In the genomic region with DNA sequence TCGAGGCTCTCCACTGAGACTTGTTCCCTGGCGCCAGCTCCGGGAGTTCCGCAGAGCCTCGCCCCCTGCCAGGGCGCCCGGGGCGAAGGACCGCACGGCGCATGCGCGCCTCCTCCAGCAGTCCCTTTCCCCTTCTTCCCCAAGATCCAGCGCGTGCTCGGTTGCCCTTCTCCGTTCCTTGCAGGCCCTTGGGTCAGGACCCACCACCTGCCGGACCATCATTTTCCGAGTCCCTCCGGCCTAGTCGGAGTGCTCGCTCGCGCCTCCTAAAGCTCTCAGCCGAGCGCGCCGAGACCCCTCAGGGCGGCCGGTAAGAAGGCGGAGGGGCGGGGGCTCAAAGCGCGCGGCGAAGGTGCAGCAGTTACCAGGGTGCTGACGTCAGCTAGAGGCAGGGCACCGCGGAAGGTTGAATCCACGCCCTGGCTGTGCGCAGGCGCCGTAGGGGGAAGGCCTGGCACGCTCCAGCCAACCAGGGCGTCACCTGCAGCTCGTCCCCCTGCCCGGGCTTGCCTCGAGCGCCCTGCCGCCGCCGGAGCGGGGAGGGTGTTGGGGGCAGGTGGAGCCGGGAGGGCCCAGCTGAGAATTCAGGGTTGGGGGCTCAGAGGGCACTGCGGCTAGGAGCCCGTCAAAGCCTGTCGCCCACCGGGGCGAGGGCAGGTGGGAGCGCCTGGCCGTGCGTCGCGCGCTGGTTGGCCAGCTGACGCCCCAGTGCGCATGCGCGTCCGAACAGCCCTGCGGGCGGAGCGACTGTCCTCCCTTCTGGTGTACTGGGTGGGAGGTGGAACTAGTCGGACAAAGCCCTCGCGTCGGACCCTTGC, we compare ENCODE assay signal across 1 cellular context.
TF ChIP-seq lines count a peak whose summit lies in the region.

A gene with protein sequence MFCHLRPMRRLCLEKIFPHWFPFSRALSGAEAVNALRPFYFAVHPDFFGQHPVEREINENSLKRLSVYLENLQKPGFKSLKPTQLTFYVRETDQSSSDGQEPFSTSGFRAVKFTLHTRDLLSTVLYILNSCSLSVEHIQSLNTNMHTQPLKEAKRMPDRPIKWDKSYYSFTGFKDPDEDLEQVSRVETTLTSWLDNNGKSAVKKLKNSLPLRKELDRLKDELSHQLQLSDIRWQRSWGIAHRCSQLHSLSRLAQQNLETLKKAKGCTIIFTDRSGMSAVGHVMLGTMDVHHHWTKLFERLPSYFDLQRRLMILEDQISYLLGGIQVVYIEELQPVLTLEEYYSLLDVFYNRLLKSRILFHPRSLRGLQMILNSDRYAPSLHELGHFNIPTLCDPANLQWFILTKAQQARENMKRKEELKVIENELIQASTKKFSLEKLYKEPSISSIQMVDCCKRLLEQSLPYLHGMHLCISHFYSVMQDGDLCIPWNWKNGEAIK (plus strand): TSS at position 757 of the 818 bp plus-strand sequence. CDS start 16,017 bp downstream, outside the sequence.

TF ChIP-seq in K562, 482 proteins besides CTCF, POLR2A, EP300 and RAD21 (continued from another document and continues in another):
- TF ChIP-seq, protein P1, sequence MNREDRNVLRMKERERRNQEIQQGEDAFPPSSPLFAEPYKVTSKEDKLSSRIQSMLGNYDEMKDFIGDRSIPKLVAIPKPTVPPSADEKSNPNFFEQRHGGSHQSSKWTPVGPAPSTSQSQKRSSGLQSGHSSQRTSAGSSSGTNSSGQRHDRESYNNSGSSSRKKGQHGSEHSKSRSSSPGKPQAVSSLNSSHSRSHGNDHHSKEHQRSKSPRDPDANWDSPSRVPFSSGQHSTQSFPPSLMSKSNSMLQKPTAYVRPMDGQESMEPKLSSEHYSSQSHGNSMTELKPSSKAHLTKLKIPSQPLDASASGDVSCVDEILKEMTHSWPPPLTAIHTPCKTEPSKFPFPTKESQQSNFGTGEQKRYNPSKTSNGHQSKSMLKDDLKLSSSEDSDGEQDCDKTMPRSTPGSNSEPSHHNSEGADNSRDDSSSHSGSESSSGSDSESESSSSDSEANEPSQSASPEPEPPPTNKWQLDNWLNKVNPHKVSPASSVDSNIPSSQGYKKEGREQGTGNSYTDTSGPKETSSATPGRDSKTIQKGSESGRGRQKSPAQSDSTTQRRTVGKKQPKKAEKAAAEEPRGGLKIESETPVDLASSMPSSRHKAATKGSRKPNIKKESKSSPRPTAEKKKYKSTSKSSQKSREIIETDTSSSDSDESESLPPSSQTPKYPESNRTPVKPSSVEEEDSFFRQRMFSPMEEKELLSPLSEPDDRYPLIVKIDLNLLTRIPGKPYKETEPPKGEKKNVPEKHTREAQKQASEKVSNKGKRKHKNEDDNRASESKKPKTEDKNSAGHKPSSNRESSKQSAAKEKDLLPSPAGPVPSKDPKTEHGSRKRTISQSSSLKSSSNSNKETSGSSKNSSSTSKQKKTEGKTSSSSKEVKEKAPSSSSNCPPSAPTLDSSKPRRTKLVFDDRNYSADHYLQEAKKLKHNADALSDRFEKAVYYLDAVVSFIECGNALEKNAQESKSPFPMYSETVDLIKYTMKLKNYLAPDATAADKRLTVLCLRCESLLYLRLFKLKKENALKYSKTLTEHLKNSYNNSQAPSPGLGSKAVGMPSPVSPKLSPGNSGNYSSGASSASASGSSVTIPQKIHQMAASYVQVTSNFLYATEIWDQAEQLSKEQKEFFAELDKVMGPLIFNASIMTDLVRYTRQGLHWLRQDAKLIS (CRISPR knock-in tag; IDR thresholded peaks at IDR 0.05) = no peak; the same call in 1 of the 2 replicates
- no peak for TF ChIP-seq NCOA4 (IDR thresholded peaks at IDR 0.05; ENCODE audit: partially characterized antibody)
- TF ChIP-seq RBM22 (IDR thresholded peaks at IDR 0.05; ENCODE audit: low read depth, low read length, poor library complexity, severe bottlenecking) = no peak
- TF ChIP-seq MTA3 (IDR thresholded peaks at IDR 0.05; ENCODE audit: borderline replicate concordance) = peak; percentile 97
- TF ChIP-seq, protein P2, sequence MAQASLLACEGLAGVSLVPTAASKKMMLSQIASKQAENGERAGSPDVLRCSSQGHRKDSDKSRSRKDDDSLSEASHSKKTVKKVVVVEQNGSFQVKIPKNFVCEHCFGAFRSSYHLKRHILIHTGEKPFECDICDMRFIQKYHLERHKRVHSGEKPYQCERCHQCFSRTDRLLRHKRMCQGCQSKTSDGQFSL (CRISPR knock-in tag; IDR thresholded peaks at IDR 0.05) = peak; percentile 40; the same call in 1 of the 2 replicates
- TF ChIP-seq, protein P2 (tag; IDR thresholded peaks at IDR 0.05) = no peak
- no peak for TF ChIP-seq ZZZ3 (IDR thresholded peaks at IDR 0.05)
- TF ChIP-seq MAFG (tag; conservative IDR thresholded peaks at IDR 0.05) = peak; percentile 54
- TF ChIP-seq, protein P3, sequence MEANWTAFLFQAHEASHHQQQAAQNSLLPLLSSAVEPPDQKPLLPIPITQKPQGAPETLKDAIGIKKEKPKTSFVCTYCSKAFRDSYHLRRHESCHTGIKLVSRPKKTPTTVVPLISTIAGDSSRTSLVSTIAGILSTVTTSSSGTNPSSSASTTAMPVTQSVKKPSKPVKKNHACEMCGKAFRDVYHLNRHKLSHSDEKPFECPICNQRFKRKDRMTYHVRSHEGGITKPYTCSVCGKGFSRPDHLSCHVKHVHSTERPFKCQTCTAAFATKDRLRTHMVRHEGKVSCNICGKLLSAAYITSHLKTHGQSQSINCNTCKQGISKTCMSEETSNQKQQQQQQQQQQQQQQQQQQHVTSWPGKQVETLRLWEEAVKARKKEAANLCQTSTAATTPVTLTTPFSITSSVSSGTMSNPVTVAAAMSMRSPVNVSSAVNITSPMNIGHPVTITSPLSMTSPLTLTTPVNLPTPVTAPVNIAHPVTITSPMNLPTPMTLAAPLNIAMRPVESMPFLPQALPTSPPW (CRISPR knock-in tag; IDR thresholded peaks at IDR 0.05) = peak; percentile 91
- no peak for TF ChIP-seq SAFB (IDR thresholded peaks at IDR 0.05; ENCODE audit: borderline replicate concordance, low read depth, low read length)
- TF ChIP-seq EGR1 (conservative IDR thresholded peaks at IDR 0.05) = peak; percentile 51
- no peak for TF ChIP-seq SIRT6 (IDR thresholded peaks at IDR 0.05; ENCODE audit: low read depth, low read length)
- peak; percentile 83; the same call in 1 of the 2 replicates for TF ChIP-seq ZFPM2 (CRISPR knock-in tag; IDR thresholded peaks at IDR 0.05)
- 0 out of 2 replicates have a peak, but pooled peaks have one; percentile 77 for TF ChIP-seq GATAD2A (IDR thresholded peaks at IDR 0.05)
- peak; percentile 95 for TF ChIP-seq RBBP5 (IDR thresholded peaks at IDR 0.05; ENCODE audit: borderline replicate concordance, insufficient read depth, low read length, poor library complexity, severe bottlenecking)
- no peak for TF ChIP-seq ZNF253 (CRISPR knock-in tag; conservative IDR thresholded peaks at IDR 0.05)
- no peak for TF ChIP-seq MCM3 (IDR thresholded peaks at IDR 0.05)
- TF ChIP-seq CBX1 (IDR thresholded peaks at IDR 0.05; ENCODE audit: low read depth) = peak; percentile 93
- TF ChIP-seq DIDO1 (tag; IDR thresholded peaks at IDR 0.05; ENCODE audit: low read depth) = no peak
- TF ChIP-seq, protein P4, sequence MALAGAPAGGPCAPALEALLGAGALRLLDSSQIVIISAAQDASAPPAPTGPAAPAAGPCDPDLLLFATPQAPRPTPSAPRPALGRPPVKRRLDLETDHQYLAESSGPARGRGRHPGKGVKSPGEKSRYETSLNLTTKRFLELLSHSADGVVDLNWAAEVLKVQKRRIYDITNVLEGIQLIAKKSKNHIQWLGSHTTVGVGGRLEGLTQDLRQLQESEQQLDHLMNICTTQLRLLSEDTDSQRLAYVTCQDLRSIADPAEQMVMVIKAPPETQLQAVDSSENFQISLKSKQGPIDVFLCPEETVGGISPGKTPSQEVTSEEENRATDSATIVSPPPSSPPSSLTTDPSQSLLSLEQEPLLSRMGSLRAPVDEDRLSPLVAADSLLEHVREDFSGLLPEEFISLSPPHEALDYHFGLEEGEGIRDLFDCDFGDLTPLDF (CRISPR knock-in tag; IDR thresholded peaks at IDR 0.05) = peak; percentile 91
- TF ChIP-seq, protein P5, sequence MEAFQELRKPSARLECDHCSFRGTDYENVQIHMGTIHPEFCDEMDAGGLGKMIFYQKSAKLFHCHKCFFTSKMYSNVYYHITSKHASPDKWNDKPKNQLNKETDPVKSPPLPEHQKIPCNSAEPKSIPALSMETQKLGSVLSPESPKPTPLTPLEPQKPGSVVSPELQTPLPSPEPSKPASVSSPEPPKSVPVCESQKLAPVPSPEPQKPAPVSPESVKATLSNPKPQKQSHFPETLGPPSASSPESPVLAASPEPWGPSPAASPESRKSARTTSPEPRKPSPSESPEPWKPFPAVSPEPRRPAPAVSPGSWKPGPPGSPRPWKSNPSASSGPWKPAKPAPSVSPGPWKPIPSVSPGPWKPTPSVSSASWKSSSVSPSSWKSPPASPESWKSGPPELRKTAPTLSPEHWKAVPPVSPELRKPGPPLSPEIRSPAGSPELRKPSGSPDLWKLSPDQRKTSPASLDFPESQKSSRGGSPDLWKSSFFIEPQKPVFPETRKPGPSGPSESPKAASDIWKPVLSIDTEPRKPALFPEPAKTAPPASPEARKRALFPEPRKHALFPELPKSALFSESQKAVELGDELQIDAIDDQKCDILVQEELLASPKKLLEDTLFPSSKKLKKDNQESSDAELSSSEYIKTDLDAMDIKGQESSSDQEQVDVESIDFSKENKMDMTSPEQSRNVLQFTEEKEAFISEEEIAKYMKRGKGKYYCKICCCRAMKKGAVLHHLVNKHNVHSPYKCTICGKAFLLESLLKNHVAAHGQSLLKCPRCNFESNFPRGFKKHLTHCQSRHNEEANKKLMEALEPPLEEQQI (IDR thresholded peaks at IDR 0.05) = no peak
- TF ChIP-seq, protein P6, sequence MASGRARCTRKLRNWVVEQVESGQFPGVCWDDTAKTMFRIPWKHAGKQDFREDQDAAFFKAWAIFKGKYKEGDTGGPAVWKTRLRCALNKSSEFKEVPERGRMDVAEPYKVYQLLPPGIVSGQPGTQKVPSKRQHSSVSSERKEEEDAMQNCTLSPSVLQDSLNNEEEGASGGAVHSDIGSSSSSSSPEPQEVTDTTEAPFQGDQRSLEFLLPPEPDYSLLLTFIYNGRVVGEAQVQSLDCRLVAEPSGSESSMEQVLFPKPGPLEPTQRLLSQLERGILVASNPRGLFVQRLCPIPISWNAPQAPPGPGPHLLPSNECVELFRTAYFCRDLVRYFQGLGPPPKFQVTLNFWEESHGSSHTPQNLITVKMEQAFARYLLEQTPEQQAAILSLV (tag; IDR thresholded peaks at IDR 0.05) = no peak
- TF ChIP-seq JUND (IDR thresholded peaks at IDR 0.05; ENCODE audit: borderline replicate concordance, low read depth, low read length) = peak; percentile 90
- peak; percentile 85; the same call in 2 of the 3 replicates for TF ChIP-seq JUND (tag; IDR thresholded peaks at IDR 0.05; ENCODE audit: borderline replicate concordance, low read depth, low read length)
- TF ChIP-seq ILF3 (IDR thresholded peaks at IDR 0.05; ENCODE audit: borderline replicate concordance) = no peak
- TF ChIP-seq NONO (IDR thresholded peaks at IDR 0.05; ENCODE audit: low read depth in 2 of 2, low read length in 1 of 2) = peak; percentile 65 to 88; a peak in 2 of 4 replicates
- peak; percentile 10; the same call in 1 of the 2 replicates for TF ChIP-seq MAFF (IDR thresholded peaks at IDR 0.05; ENCODE audit: low read length)
- no peak for TF ChIP-seq BRCA1 (IDR thresholded peaks at IDR 0.05)
- no peak for TF ChIP-seq BRCA1 (CRISPR knock-in tag; IDR thresholded peaks at IDR 0.05)
- no peak for TF ChIP-seq ZNF212 (CRISPR knock-in tag; IDR thresholded peaks at IDR 0.05)
- peak; percentile 54; the same call in 1 of the 2 replicates for TF ChIP-seq DPF2 (IDR thresholded peaks at IDR 0.05)
- TF ChIP-seq KAT8 (IDR thresholded peaks at IDR 0.05; ENCODE audit: low read depth) = no peak
- peak; percentile 71 for TF ChIP-seq FOSL1 (tag; conservative IDR thresholded peaks at IDR 0.05)
- TF ChIP-seq, protein P7, sequence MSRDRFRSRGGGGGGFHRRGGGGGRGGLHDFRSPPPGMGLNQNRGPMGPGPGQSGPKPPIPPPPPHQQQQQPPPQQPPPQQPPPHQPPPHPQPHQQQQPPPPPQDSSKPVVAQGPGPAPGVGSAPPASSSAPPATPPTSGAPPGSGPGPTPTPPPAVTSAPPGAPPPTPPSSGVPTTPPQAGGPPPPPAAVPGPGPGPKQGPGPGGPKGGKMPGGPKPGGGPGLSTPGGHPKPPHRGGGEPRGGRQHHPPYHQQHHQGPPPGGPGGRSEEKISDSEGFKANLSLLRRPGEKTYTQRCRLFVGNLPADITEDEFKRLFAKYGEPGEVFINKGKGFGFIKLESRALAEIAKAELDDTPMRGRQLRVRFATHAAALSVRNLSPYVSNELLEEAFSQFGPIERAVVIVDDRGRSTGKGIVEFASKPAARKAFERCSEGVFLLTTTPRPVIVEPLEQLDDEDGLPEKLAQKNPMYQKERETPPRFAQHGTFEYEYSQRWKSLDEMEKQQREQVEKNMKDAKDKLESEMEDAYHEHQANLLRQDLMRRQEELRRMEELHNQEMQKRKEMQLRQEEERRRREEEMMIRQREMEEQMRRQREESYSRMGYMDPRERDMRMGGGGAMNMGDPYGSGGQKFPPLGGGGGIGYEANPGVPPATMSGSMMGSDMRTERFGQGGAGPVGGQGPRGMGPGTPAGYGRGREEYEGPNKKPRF (IDR thresholded peaks at IDR 0.05; ENCODE audit: low read depth, low read length) = no peak
- TF ChIP-seq, protein P8, sequence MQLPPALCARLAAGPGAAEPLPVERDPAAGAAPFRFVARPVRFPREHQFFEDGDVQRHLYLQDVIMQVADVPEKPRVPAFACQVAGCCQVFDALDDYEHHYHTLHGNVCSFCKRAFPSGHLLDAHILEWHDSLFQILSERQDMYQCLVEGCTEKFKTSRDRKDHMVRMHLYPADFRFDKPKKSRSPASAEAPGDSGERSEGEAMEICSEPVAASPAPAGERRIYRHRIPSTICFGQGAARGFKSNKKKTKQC (CRISPR knock-in tag; IDR thresholded peaks at IDR 0.05) = peak; percentile 98
- no peak for TF ChIP-seq SIX5 (IDR thresholded peaks at IDR 0.05; ENCODE audit: borderline replicate concordance in 1 of 2, insufficient read depth in 1 of 2, low read depth in 1 of 2, low read length in 2 of 2)
- peak; percentile 95 for TF ChIP-seq C11orf30 (IDR thresholded peaks at IDR 0.05; ENCODE audit: low read depth)
- peak; percentile 17; the same call in 1 of the 2 replicates for TF ChIP-seq ERF (CRISPR knock-in tag; IDR thresholded peaks at IDR 0.05)
- peak; percentile 94 for TF ChIP-seq CREM (IDR thresholded peaks at IDR 0.05; ENCODE audit: low read depth)
- peak; percentile 51 for TF ChIP-seq ETV5 (CRISPR knock-in tag; IDR thresholded peaks at IDR 0.05; ENCODE audit: low read depth)
- no peak for TF ChIP-seq ZC3H4 (CRISPR knock-in tag; IDR thresholded peaks at IDR 0.05; ENCODE audit: borderline replicate concordance)
- TF ChIP-seq U2AF1 (optimal IDR thresholded peaks at IDR 0.05; ENCODE audit: low read depth, low read length) = peak; percentile 42
- peak in 1 of 2 experiments; percentile 32; a peak in 1 of 4 replicates for TF ChIP-seq KDM4B (IDR thresholded peaks at IDR 0.05; ENCODE audit: borderline replicate concordance in 2 of 2, low read depth in 1 of 2)
- peak; percentile 59; the same call in 1 of the 2 replicates for TF ChIP-seq SOX6 (IDR thresholded peaks at IDR 0.05)
- TF ChIP-seq KHSRP (IDR thresholded peaks at IDR 0.05) = no peak
- 0 out of 2 replicates have a peak, but pooled peaks have one; percentile 37 for TF ChIP-seq SPI1 (IDR thresholded peaks at IDR 0.05; ENCODE audit: borderline replicate concordance, low read depth, low read length)
- TF ChIP-seq GABPB2 (CRISPR knock-in tag; conservative IDR thresholded peaks at IDR 0.05) = no peak
- no peak for TF ChIP-seq LEF1 (IDR thresholded peaks at IDR 0.05)
